2 cellular contexts compared by ENCODE assay signal in the genomic region with DNA sequence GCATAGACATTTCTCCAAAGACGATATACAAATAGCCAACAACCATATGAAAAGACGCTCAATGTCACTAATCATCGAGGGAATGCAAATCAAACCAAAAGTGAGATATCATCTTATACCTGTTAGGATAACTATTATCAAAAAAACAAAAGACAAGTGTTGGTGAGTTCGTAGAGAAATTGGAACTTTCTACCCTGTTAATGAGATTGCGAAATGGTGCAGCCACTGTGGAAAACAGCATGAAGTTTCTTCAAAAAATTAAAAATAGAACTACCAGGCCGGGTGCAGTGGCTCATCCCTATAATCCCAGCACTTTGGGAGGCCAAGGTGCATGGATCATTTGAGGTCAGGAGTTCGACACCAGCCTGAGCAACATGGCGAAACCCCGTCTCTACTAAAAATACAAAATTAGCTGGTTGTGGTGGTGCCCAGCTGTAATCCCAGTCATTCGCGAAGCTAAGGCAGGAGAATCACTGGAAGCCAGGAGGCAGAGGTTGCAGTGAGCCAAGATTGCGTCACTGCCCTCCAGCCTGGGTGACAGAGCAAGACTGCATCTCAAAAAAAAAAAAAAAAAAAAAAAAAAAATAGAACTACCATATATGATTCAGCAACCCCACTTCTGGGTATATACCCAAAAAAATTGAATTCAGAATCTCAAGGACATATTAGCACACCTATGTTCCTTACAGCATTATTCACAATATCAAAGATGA.
TF ChIP-seq lines count a peak whose summit lies in the region.

No MANE protein-coding gene starts in this region.

TF ChIP-seq in HepG2, 621 proteins besides CTCF, POLR2A, EP300 and RAD21 (continued from another document):
- TF ChIP-seq CEBPB (IDR thresholded peaks at IDR 0.05; ENCODE audit: borderline replicate concordance, low read depth, low read length) (peak; percentile 74), CENPT (CRISPR knock-in tag; IDR thresholded peaks at IDR 0.05; ENCODE audit: low read depth) (no peak), BHLHE40 (IDR thresholded peaks at IDR 0.05; ENCODE audit: low read length) (no peak)

TF ChIP-seq in H1, 55 proteins besides CTCF, POLR2A, EP300 and RAD21 (continued from another document):
- TF ChIP-seq ASH2L (IDR thresholded peaks at IDR 0.05; ENCODE audit: low read length): no peak
- 0 out of 2 replicates have a peak, but pooled peaks have one; percentile 30 for TF ChIP-seq CEBPB (IDR thresholded peaks at IDR 0.05; ENCODE audit: low read depth, low read length)
